In the genomic region with DNA sequence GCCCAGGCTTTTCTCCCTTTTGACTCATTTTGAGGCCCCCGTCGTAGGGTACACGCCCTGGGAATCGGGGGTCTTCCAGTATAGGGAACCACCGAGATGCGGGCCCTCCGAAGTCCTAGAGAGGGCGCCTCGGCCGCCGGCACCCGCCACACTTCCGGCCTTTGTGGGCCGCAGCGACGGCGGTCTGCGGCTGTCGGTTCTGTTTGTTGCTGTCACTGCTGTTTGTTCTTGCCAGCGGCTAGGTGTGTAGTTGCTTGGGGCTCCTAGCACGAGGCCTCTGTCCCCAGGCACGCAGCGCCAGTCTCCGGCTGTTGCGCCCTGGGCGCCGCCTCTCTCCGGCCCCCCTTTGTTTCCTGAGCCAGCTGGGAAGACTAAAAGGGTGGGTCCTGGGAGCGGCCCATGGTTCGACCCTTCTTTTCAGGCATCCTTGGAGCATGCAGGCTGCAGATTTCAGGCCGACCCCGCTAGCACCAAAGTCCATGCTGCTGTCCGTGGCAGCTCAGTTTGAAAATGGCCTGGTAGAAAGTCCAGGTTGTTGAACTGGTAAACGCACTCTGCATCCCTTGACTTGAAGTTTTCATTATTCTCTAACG, we compare ENCODE assay signal across 1 cellular context.
A peak's percentile ranks its signal among the peaks of the same experiment; 100 is the strongest.
TF ChIP-seq lines count a peak whose summit lies in the region.

No MANE protein-coding gene starts in this region.

TF ChIP-seq in HepG2, 621 proteins besides CTCF, POLR2A, EP300 and RAD21 (continued from another document and continues in another):
- TF ChIP-seq, protein P1, sequence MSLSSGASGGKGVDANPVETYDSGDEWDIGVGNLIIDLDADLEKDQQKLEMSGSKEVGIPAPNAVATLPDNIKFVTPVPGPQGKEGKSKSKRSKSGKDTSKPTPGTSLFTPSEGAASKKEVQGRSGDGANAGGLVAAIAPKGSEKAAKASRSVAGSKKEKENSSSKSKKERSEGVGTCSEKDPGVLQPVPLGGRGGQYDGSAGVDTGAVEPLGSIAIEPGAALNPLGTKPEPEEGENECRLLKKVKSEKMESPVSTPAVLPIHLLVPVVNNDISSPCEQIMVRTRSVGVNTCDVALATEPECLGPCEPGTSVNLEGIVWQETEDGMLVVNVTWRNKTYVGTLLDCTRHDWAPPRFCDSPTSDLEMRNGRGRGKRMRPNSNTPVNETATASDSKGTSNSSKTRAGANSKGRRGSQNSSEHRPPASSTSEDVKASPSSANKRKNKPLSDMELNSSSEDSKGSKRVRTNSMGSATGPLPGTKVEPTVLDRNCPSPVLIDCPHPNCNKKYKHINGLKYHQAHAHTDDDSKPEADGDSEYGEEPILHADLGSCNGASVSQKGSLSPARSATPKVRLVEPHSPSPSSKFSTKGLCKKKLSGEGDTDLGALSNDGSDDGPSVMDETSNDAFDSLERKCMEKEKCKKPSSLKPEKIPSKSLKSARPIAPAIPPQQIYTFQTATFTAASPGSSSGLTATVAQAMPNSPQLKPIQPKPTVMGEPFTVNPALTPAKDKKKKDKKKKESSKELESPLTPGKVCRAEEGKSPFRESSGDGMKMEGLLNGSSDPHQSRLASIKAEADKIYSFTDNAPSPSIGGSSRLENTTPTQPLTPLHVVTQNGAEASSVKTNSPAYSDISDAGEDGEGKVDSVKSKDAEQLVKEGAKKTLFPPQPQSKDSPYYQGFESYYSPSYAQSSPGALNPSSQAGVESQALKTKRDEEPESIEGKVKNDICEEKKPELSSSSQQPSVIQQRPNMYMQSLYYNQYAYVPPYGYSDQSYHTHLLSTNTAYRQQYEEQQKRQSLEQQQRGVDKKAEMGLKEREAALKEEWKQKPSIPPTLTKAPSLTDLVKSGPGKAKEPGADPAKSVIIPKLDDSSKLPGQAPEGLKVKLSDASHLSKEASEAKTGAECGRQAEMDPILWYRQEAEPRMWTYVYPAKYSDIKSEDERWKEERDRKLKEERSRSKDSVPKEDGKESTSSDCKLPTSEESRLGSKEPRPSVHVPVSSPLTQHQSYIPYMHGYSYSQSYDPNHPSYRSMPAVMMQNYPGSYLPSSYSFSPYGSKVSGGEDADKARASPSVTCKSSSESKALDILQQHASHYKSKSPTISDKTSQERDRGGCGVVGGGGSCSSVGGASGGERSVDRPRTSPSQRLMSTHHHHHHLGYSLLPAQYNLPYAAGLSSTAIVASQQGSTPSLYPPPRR (CRISPR knock-in tag; IDR thresholded peaks at IDR 0.05; ENCODE audit: borderline replicate concordance): peak; percentile 53; the same call in 1 of the 2 replicates
- TF ChIP-seq ZFP41 (CRISPR knock-in tag; IDR thresholded peaks at IDR 0.05; ENCODE audit: borderline replicate concordance): no peak
- peak; percentile 75; the same call in 1 of the 2 replicates for TF ChIP-seq MIER3 (CRISPR knock-in tag; IDR thresholded peaks at IDR 0.05; ENCODE audit: borderline replicate concordance)
- TF ChIP-seq ZSCAN12 (CRISPR knock-in tag; IDR thresholded peaks at IDR 0.05): peak; percentile 9
- peak; percentile 81 for TF ChIP-seq XRCC5 (optimal IDR thresholded peaks at IDR 0.05; ENCODE audit: low read length)
- 0 out of 2 replicates have a peak, but pooled peaks have one; percentile 48 for TF ChIP-seq ETV6 (CRISPR knock-in tag; conservative IDR thresholded peaks at IDR 0.05)
- TF ChIP-seq ZFX (CRISPR knock-in tag; IDR thresholded peaks at IDR 0.05; ENCODE audit: low read depth): peak; percentile 88
- TF ChIP-seq, protein P2, sequence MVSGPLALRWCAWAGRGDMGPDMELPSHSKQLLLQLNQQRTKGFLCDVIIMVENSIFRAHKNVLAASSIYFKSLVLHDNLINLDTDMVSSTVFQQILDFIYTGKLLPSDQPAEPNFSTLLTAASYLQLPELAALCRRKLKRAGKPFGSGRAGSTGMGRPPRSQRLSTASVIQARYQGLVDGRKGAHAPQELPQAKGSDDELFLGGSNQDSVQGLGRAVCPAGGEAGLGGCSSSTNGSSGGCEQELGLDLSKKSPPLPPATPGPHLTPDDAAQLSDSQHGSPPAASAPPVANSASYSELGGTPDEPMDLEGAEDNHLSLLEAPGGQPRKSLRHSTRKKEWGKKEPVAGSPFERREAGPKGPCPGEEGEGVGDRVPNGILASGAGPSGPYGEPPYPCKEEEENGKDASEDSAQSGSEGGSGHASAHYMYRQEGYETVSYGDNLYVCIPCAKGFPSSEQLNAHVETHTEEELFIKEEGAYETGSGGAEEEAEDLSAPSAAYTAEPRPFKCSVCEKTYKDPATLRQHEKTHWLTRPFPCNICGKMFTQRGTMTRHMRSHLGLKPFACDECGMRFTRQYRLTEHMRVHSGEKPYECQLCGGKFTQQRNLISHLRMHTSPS (CRISPR knock-in tag; IDR thresholded peaks at IDR 0.05; ENCODE audit: low read depth): peak; percentile 18; the same call in 1 of the 2 replicates
- TF ChIP-seq, protein P3, sequence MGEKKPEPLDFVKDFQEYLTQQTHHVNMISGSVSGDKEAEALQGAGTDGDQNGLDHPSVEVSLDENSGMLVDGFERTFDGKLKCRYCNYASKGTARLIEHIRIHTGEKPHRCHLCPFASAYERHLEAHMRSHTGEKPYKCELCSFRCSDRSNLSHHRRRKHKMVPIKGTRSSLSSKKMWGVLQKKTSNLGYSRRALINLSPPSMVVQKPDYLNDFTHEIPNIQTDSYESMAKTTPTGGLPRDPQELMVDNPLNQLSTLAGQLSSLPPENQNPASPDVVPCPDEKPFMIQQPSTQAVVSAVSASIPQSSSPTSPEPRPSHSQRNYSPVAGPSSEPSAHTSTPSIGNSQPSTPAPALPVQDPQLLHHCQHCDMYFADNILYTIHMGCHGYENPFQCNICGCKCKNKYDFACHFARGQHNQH (CRISPR knock-in tag; IDR thresholded peaks at IDR 0.05): peak; percentile 94
- TF ChIP-seq, protein P4, sequence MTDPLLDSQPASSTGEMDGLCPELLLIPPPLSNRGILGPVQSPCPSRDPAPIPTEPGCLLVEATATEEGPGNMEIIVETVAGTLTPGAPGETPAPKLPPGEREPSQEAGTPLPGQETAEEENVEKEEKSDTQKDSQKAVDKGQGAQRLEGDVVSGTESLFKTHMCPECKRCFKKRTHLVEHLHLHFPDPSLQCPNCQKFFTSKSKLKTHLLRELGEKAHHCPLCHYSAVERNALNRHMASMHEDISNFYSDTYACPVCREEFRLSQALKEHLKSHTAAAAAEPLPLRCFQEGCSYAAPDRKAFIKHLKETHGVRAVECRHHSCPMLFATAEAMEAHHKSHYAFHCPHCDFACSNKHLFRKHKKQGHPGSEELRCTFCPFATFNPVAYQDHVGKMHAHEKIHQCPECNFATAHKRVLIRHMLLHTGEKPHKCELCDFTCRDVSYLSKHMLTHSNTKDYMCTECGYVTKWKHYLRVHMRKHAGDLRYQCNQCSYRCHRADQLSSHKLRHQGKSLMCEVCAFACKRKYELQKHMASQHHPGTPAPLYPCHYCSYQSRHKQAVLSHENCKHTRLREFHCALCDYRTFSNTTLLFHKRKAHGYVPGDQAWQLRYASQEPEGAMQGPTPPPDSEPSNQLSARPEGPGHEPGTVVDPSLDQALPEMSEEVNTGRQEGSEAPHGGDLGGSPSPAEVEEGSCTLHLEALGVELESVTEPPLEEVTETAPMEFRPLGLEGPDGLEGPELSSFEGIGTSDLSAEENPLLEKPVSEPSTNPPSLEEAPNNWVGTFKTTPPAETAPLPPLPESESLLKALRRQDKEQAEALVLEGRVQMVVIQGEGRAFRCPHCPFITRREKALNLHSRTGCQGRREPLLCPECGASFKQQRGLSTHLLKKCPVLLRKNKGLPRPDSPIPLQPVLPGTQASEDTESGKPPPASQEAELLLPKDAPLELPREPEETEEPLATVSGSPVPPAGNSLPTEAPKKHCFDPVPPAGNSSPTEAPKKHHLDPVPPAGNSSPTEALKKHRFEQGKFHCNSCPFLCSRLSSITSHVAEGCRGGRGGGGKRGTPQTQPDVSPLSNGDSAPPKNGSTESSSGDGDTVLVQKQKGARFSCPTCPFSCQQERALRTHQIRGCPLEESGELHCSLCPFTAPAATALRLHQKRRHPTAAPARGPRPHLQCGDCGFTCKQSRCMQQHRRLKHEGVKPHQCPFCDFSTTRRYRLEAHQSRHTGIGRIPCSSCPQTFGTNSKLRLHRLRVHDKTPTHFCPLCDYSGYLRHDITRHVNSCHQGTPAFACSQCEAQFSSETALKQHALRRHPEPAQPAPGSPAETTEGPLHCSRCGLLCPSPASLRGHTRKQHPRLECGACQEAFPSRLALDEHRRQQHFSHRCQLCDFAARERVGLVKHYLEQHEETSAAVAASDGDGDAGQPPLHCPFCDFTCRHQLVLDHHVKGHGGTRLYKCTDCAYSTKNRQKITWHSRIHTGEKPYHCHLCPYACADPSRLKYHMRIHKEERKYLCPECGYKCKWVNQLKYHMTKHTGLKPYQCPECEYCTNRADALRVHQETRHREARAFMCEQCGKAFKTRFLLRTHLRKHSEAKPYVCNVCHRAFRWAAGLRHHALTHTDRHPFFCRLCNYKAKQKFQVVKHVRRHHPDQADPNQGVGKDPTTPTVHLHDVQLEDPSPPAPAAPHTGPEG (CRISPR knock-in tag; IDR thresholded peaks at IDR 0.05): peak; percentile 36; the same call in 1 of the 2 replicates
- TF ChIP-seq TBX3 (IDR thresholded peaks at IDR 0.05; ENCODE audit: borderline replicate concordance): peak; percentile 44; the same call in 1 of the 2 replicates
- no peak for TF ChIP-seq ARID2 (CRISPR knock-in tag; IDR thresholded peaks at IDR 0.05; ENCODE audit: borderline replicate concordance)
- TF ChIP-seq ZNF788 (CRISPR knock-in tag; IDR thresholded peaks at IDR 0.05; ENCODE audit: borderline replicate concordance): peak; percentile 90; the same call in 1 of the 2 replicates
- TF ChIP-seq, protein P5, sequence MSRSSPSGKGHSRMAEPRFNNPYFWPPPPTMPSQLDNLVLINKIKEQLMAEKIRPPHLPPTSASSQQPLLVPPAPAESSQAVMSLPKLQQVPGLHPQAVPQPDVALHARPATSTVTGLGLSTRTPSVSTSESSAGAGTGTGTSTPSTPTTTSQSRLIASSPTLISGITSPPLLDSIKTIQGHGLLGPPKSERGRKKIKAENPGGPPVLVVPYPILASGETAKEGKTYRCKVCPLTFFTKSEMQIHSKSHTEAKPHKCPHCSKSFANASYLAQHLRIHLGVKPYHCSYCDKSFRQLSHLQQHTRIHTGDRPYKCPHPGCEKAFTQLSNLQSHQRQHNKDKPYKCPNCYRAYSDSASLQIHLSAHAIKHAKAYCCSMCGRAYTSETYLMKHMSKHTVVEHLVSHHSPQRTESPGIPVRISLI (CRISPR knock-in tag; IDR thresholded peaks at IDR 0.05; ENCODE audit: borderline replicate concordance): peak; percentile 74; the same call in 1 of the 2 replicates
- TF ChIP-seq ZNF564 (CRISPR knock-in tag; IDR thresholded peaks at IDR 0.05): peak; percentile 81
- TF ChIP-seq ELF4 (CRISPR knock-in tag; IDR thresholded peaks at IDR 0.05; ENCODE audit: borderline replicate concordance): peak; percentile 78; the same call in 1 of the 2 replicates
- peak; percentile 90 for TF ChIP-seq MXD4 (CRISPR knock-in tag; IDR thresholded peaks at IDR 0.05)
- peak; percentile 34; the same call in 1 of the 2 replicates for TF ChIP-seq NFYC (CRISPR knock-in tag; IDR thresholded peaks at IDR 0.05)
- peak; percentile 58 for TF ChIP-seq SOX13 (IDR thresholded peaks at IDR 0.05)
- peak in 1 of 2 experiments; percentile 90; a peak in 1 of 4 replicates for TF ChIP-seq SOX13 (CRISPR knock-in tag; conservative IDR thresholded peaks at IDR 0.05 in 1 of 2, IDR thresholded peaks at IDR 0.05 in 1 of 2)
- peak; percentile 68; the same call in 1 of the 2 replicates for TF ChIP-seq ADNP (CRISPR knock-in tag; IDR thresholded peaks at IDR 0.05)
- TF ChIP-seq GATA4 (IDR thresholded peaks at IDR 0.05; ENCODE audit: borderline replicate concordance, low read depth): no peak
- TF ChIP-seq, protein P6, sequence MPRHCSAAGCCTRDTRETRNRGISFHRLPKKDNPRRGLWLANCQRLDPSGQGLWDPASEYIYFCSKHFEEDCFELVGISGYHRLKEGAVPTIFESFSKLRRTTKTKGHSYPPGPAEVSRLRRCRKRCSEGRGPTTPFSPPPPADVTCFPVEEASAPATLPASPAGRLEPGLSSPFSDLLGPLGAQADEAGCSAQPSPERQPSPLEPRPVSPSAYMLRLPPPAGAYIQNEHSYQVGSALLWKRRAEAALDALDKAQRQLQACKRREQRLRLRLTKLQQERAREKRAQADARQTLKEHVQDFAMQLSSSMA (CRISPR knock-in tag; IDR thresholded peaks at IDR 0.05): peak; percentile 97
- TF ChIP-seq NPAS2 (CRISPR knock-in tag; IDR thresholded peaks at IDR 0.05; ENCODE audit: borderline replicate concordance): no peak
- peak; percentile 45; the same call in 1 of the 2 replicates for TF ChIP-seq HMG20A (CRISPR knock-in tag; IDR thresholded peaks at IDR 0.05; ENCODE audit: borderline replicate concordance)
- TF ChIP-seq HOXD1 (CRISPR knock-in tag; IDR thresholded peaks at IDR 0.05): peak; percentile 68
- TF ChIP-seq PHF8 (CRISPR knock-in tag; IDR thresholded peaks at IDR 0.05): peak; percentile 78
- no peak for TF ChIP-seq SRSF1 (optimal IDR thresholded peaks at IDR 0.05; ENCODE audit: low read depth, low read length)
- TF ChIP-seq, protein P7, sequence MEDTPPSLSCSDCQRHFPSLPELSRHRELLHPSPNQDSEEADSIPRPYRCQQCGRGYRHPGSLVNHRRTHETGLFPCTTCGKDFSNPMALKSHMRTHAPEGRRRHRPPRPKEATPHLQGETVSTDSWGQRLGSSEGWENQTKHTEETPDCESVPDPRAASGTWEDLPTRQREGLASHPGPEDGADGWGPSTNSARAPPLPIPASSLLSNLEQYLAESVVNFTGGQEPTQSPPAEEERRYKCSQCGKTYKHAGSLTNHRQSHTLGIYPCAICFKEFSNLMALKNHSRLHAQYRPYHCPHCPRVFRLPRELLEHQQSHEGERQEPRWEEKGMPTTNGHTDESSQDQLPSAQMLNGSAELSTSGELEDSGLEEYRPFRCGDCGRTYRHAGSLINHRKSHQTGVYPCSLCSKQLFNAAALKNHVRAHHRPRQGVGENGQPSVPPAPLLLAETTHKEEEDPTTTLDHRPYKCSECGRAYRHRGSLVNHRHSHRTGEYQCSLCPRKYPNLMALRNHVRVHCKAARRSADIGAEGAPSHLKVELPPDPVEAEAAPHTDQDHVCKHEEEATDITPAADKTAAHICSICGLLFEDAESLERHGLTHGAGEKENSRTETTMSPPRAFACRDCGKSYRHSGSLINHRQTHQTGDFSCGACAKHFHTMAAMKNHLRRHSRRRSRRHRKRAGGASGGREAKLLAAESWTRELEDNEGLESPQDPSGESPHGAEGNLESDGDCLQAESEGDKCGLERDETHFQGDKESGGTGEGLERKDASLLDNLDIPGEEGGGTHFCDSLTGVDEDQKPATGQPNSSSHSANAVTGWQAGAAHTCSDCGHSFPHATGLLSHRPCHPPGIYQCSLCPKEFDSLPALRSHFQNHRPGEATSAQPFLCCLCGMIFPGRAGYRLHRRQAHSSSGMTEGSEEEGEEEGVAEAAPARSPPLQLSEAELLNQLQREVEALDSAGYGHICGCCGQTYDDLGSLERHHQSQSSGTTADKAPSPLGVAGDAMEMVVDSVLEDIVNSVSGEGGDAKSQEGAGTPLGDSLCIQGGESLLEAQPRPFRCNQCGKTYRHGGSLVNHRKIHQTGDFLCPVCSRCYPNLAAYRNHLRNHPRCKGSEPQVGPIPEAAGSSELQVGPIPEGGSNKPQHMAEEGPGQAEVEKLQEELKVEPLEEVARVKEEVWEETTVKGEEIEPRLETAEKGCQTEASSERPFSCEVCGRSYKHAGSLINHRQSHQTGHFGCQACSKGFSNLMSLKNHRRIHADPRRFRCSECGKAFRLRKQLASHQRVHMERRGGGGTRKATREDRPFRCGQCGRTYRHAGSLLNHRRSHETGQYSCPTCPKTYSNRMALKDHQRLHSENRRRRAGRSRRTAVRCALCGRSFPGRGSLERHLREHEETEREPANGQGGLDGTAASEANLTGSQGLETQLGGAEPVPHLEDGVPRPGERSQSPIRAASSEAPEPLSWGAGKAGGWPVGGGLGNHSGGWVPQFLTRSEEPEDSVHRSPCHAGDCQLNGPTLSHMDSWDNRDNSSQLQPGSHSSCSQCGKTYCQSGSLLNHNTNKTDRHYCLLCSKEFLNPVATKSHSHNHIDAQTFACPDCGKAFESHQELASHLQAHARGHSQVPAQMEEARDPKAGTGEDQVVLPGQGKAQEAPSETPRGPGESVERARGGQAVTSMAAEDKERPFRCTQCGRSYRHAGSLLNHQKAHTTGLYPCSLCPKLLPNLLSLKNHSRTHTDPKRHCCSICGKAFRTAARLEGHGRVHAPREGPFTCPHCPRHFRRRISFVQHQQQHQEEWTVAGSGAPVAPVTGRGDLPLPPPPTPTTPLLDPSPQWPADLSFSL (CRISPR knock-in tag; IDR thresholded peaks at IDR 0.05): peak; percentile 76; the same call in 1 of the 2 replicates
- TF ChIP-seq PPARG (CRISPR knock-in tag; conservative IDR thresholded peaks at IDR 0.05): peak; percentile 81; the same call in 1 of the 2 replicates
